ENCODE assay signal across 27 cellular contexts in genomic region chr22:17700778-17701177, GRCh38.
DNase-seq lines count a peak whose midpoint lies in the region; ATAC-seq and TF ChIP-seq lines count a peak whose summit lies in the region.
"Had no signal": no experiment of that assay in that cellular context is flagged by ENCODE, and none has a peak within 500 bp of the region (broad histone marks: within the 10 kb centered on the region; RNA-seq: fewer than 3 reads in every experiment).

No MANE protein-coding gene starts in this region.

- TF ChIP-seq CTCF in HFFc6 (IDR thresholded peaks at IDR 0.05) (no peak), WTC11 (IDR thresholded peaks at IDR 0.05) (no peak), osteocyte (IDR thresholded peaks at IDR 0.05) (no peak), heart left ventricle (IDR thresholded peaks at IDR 0.05) (no peak), GM13976 (IDR thresholded peaks at IDR 0.05; ENCODE audit: borderline replicate concordance, control extremely low read depth, extremely low read depth, insufficient read depth, missing control alignments) (no peak), nephron progenitor cell (IDR thresholded peaks at IDR 0.05) (no peak)

- H3K9me3 Mint-ChIP-seq in HFFc6: no peaks in the 10 kb centered on the region
- H3K9me3 Mint-ChIP-seq in WTC11: no peaks in the 10 kb centered on the region
- H3K9me3 Mint-ChIP-seq in osteocyte (ENCODE audit: unreplicated experiment): no peaks in the 10 kb centered on the region
- no peaks in the 10 kb centered on the region for H3K9me3 Mint-ChIP-seq in nephron progenitor cell
- H3K9me3 Mint-ChIP-seq: activated naive CD8-positive, alpha-beta T cell treated with anti-CD3 and anti-CD28 coated beads for 36 hours; memory B cell had no signal

- peak overlapping the region; percentile 44 for H3K27ac Mint-ChIP-seq in HFFc6
- H3K27ac Mint-ChIP-seq in WTC11: peak overlapping the region; percentile 85
- H3K27ac Mint-ChIP-seq in osteocyte (ENCODE audit: unreplicated experiment): peak overlapping the region; percentile 35
- H3K27ac Mint-ChIP-seq in nephron progenitor cell: no peak overlapping the region
- H3K27ac Mint-ChIP-seq: activated CD4-positive, alpha-beta T cell treated with anti-CD3 and anti-CD28 coated beads for 36 hours; activated naive CD8-positive, alpha-beta T cell treated with anti-CD3 and anti-CD28 coated beads for 36 hours; memory B cell had no signal

- H3K4me3 Mint-ChIP-seq in HFFc6: peak overlapping the region; percentile 24
- H3K4me3 Mint-ChIP-seq in WTC11: peak overlapping the region; percentile 10; the same call in 1 of the 2 replicates
- peak overlapping the region; percentile 20 for H3K4me3 Mint-ChIP-seq in osteocyte (ENCODE audit: unreplicated experiment)
- H3K4me3 Mint-ChIP-seq in nephron progenitor cell: no peak overlapping the region
- H3K4me3 Mint-ChIP-seq: activated CD4-positive, alpha-beta T cell treated with anti-CD3 and anti-CD28 coated beads for 36 hours; activated naive CD8-positive, alpha-beta T cell treated with anti-CD3 and anti-CD28 coated beads for 36 hours; CD14-positive monocyte; memory B cell had no signal

- H3K27me3 ChIP-seq in heart left ventricle: no peaks in the 10 kb centered on the region
- H3K27me3 ChIP-seq: foreskin keratinocyte, hepatocyte, MG63, right lobe of liver, transverse colon had no signal

- H3K36me3 ChIP-seq in heart left ventricle: peaks cover 0 to 50% (median 36%) of the 10 kb centered on the region in 9 donors
- H3K36me3 ChIP-seq: transverse colon had no signal

- WGBS in heart left ventricle, 4 donors: 32 to 36% (median 34%) methylated on average over 3 of the region's 3 CpGs

- H3K27me3 Mint-ChIP-seq in HFFc6 (ENCODE audit: insufficient read depth) (peaks cover 2% of the 10 kb centered on the region; the same call in 1 of the 2 replicates), WTC11 (ENCODE audit: low read depth) (no peaks in the 10 kb centered on the region), osteocyte (ENCODE audit: unreplicated experiment) (no peaks in the 10 kb centered on the region), nephron progenitor cell (ENCODE audit: low read depth, poor library complexity) (no peaks in the 10 kb centered on the region)
- H3K27me3 Mint-ChIP-seq: activated CD4-positive, alpha-beta T cell treated with anti-CD3 and anti-CD28 coated beads for 36 hours; activated naive CD8-positive, alpha-beta T cell treated with anti-CD3 and anti-CD28 coated beads for 36 hours; memory B cell had no signal

- H3K4me3 ChIP-seq in heart left ventricle: no peak overlapping the region
- H3K4me3 ChIP-seq: hepatocyte, MG63, right lobe of liver, transverse colon had no signal

- H3K27ac ChIP-seq in heart left ventricle: no peak overlapping the region
- H3K27ac ChIP-seq: foreskin keratinocyte, hepatocyte, right lobe of liver, transverse colon had no signal

- H3K4me1 ChIP-seq in heart left ventricle: peaks cover 0 to 24% (median 0%) of the 10 kb centered on the region in 12 donors

- H3K36me3 Mint-ChIP-seq in HFFc6 (ENCODE audit: low read depth) (peaks cover 17% of the 10 kb centered on the region), WTC11 (peaks cover 17% of the 10 kb centered on the region), osteocyte (ENCODE audit: unreplicated experiment) (peaks cover 6% of the 10 kb centered on the region), nephron progenitor cell (ENCODE audit: low read depth) (peaks cover 39% of the 10 kb centered on the region)

- ATAC-seq in WTC11 (no peak), heart left ventricle (no peak)
- ATAC-seq: activated CD4-positive, alpha-beta T cell treated with anti-CD3 and anti-CD28 coated beads for 36 hours; foreskin keratinocyte; left lobe of liver; right lobe of liver had no signal

- in situ Hi-C loops in GM13976 (cut with MboI; ENCODE audit: low sequenced_read_pairs, unreplicated experiment): no loop called here

- H3K9me3 ChIP-seq in heart left ventricle: no peaks in the 10 kb centered on the region
- H3K9me3 ChIP-seq: MG63, right lobe of liver, transverse colon had no signal

- DNase-seq in HFFc6: no peak
- DNase-seq in WTC11 (ENCODE audit: low spot score): no peak
- peak; percentile 10 for DNase-seq in fibroblast of gingiva (ENCODE audit: low read depth)
- DNase-seq in osteocyte (ENCODE audit: extremely low spot score, unreplicated experiment): no peak
- no peak for DNase-seq in heart left ventricle
- no peak for DNase-seq in GM13976 (ENCODE audit: low spot score)
- DNase-seq in nephron progenitor cell: no peak
- DNase-seq: activated CD4-positive, alpha-beta T cell treated with anti-CD3 and anti-CD28 coated beads for 36 hours; activated CD8-positive, alpha-beta memory T cell treated with anti-CD3 and anti-CD28 coated beads for 24 hours; activated effector memory CD4-positive, alpha-beta T cell treated with Interleukin-2 at 50 U/mL for 16 hours; activated naive CD8-positive, alpha-beta T cell treated with anti-CD3 and anti-CD28 coated beads for 36 hours; Calu3; cerebellar nuclear complex; foreskin keratinocyte; GOT3; KBM-7; MG63; NCI-H2029 treated with DMSO at 0.1 percent for 48 hours; NCI-H748 treated with DMSO at 0.1 percent for 48 hours; right lobe of liver; stimulated activated CD4-positive, alpha-beta T cell treated with anti-CD3 and anti-CD28 coated beads, Interleukin-2, amount 100 ng/mL, for 48 hours; T-helper 2 cell; transverse colon had no signal

- POLR2A ChIA-PET in WTC11 (lab: Charles Lee): no interaction called here

- intact Hi-C loops in heart left ventricle (cut with DNase I): no loop called here

- TF ChIP-seq POLR2A in heart left ventricle (IDR thresholded peaks at IDR 0.05): no peak

- peaks cover 48% of the 10 kb centered on the region for H3K4me1 Mint-ChIP-seq in HFFc6 (ENCODE audit: low read depth)
- H3K4me1 Mint-ChIP-seq in WTC11: peaks cover 26% of the 10 kb centered on the region
- peaks cover 25% of the 10 kb centered on the region for H3K4me1 Mint-ChIP-seq in osteocyte (ENCODE audit: unreplicated experiment)
- H3K4me1 Mint-ChIP-seq in nephron progenitor cell: no peaks in the 10 kb centered on the region
- H3K4me1 Mint-ChIP-seq: memory B cell had no signal

- CTCF ChIA-PET in WTC11 (lab: Charles Lee): no interaction called here

TF ChIP-seq in WTC11, 78 proteins besides CTCF, POLR2A, EP300 and RAD21:
- TF ChIP-seq ZNF423 (CRISPR knock-in tag; IDR thresholded peaks at IDR 0.05) (no peak), PRDM15 (CRISPR knock-in tag; IDR thresholded peaks at IDR 0.05) (no peak), ZNF396 (CRISPR knock-in tag; IDR thresholded peaks at IDR 0.05; ENCODE audit: borderline replicate concordance) (no peak), ERG (CRISPR knock-in tag; IDR thresholded peaks at IDR 0.05) (no peak), TEAD4 (CRISPR knock-in tag; IDR thresholded peaks at IDR 0.05) (no peak), OVOL2 (CRISPR knock-in tag; IDR thresholded peaks at IDR 0.05; ENCODE audit: borderline replicate concordance) (no peak), KAT7 (CRISPR knock-in tag; IDR thresholded peaks at IDR 0.05; ENCODE audit: borderline replicate concordance) (no peak)
